11 cellular contexts compared by ENCODE assay signal in genomic region chr14:21505009-21505553, GRCh38. TPM values are rescaled to one million over a fixed set of nuclear protein-coding genes. Genes with fewer than 3 reads are reported as not detected.
A peak's percentile ranks its signal among the peaks of the same experiment; 100 is the strongest.
DNase-seq lines count a peak whose midpoint lies in the region; ATAC-seq and TF ChIP-seq lines count a peak whose summit lies in the region.
"Had no signal": no experiment of that assay in that cellular context is flagged by ENCODE, and none has a peak within 500 bp of the region (broad histone marks: within the 10 kb centered on the region; RNA-seq: fewer than 3 reads in every experiment).

No MANE protein-coding gene starts in this region.

- no peak overlapping the region for H3K27ac ChIP-seq in upper lobe of right lung

- TF ChIP-seq CTCF in upper lobe of right lung (IDR thresholded peaks at IDR 0.05): no peak

- POLR2A ChIA-PET in activated CD4-positive, alpha-beta T cell treated with anti-CD3 and anti-CD28 coated beads, Interleukin-2, amount 10 ng/mL, durations not matched to agents 7 days and 5 days (lab: Charles Lee): interaction anchor here (0.7 kb wide), 1 partner anchor 29 kb away, joined by 3 read pairs; no protein-coding TSS in a partner anchor

- no peaks in the 10 kb centered on the region for H3K9me3 Mint-ChIP-seq in activated CD4-positive, alpha-beta T cell treated with anti-CD3 and anti-CD28 coated beads, Interleukin-2, amount 10 ng/mL, durations not matched to agents 7 days and 5 days

- ATAC-seq in HG02885 (IDR thresholded peaks at IDR 0.05; ENCODE audit: poor library complexity, unreplicated experiment) (peak; percentile 91), upper lobe of right lung (peak; percentile 35)

- intact Hi-C loops in upper lobe of right lung (cut with DNase I): no loop called here

- H3K9me3 ChIP-seq in upper lobe of right lung: no peaks in the 10 kb centered on the region
- H3K9me3 ChIP-seq: HAP-1 had no signal

- H3K4me1 Mint-ChIP-seq in activated CD4-positive, alpha-beta T cell treated with anti-CD3 and anti-CD28 coated beads, Interleukin-2, amount 10 ng/mL, durations not matched to agents 7 days and 5 days: peaks cover 53% of the 10 kb centered on the region

- peak overlapping the region; percentile 51 for H3K4me3 Mint-ChIP-seq in activated CD4-positive, alpha-beta T cell treated with anti-CD3 and anti-CD28 coated beads, Interleukin-2, amount 10 ng/mL, durations not matched to agents 7 days and 5 days

- peak; percentile 36 for DNase-seq in activated naive CD4-positive, alpha-beta T cell treated with Interleukin-2 at 50 U/mL for 16 hours
- no peak for DNase-seq in activated naive CD4-positive, alpha-beta T cell (lab: John Stamatoyannopoulos, UW)
- peak; percentile 34 for DNase-seq in activated CD4-positive, alpha-beta T cell treated with anti-CD3 and anti-CD28 coated beads, Interleukin-2, amount 10 ng/mL, durations not matched to agents 7 days and 5 days
- DNase-seq in upper lobe of right lung (no peak), SHP77 treated with DMSO at 0.1 percent for 48 hours (lab: John Stamatoyannopoulos, UW) (no peak), iPS-NIHi7 (ENCODE audit: extremely low spot score) (no peak)
- DNase-seq in activated effector memory CD4-positive, alpha-beta T cell treated with Interleukin-2 at 50 U/mL for 16 hours: no peak
- DNase-seq: AML-193, NCI-H748 treated with DMSO at 0.1 percent for 48 hours had no signal

- H3K27me3 ChIP-seq in upper lobe of right lung: no peaks in the 10 kb centered on the region

- CTCF ChIA-PET in activated CD4-positive, alpha-beta T cell treated with anti-CD3 and anti-CD28 coated beads, Interleukin-2, amount 10 ng/mL, durations not matched to agents 7 days and 5 days (lab: Charles Lee): interaction anchor here (0.6 kb wide), 1 partner anchor 32 kb away, joined by 3 read pairs; no protein-coding TSS in a partner anchor

- no peak overlapping the region for H3K4me3 ChIP-seq in upper lobe of right lung
- H3K4me3 ChIP-seq: HAP-1 had no signal

- peaks cover 48% of the 10 kb centered on the region for H3K36me3 ChIP-seq in upper lobe of right lung

- peak overlapping the region; percentile 83 for H3K27ac Mint-ChIP-seq in activated CD4-positive, alpha-beta T cell treated with anti-CD3 and anti-CD28 coated beads, Interleukin-2, amount 10 ng/mL, durations not matched to agents 7 days and 5 days

- no peaks in the 10 kb centered on the region for H3K27me3 Mint-ChIP-seq in activated CD4-positive, alpha-beta T cell treated with anti-CD3 and anti-CD28 coated beads, Interleukin-2, amount 10 ng/mL, durations not matched to agents 7 days and 5 days

- H3K4me1 ChIP-seq in upper lobe of right lung: peaks cover 26% of the 10 kb centered on the region

- H3K36me3 Mint-ChIP-seq in activated CD4-positive, alpha-beta T cell treated with anti-CD3 and anti-CD28 coated beads, Interleukin-2, amount 10 ng/mL, durations not matched to agents 7 days and 5 days (ENCODE audit: low read depth): peaks cover 59% of the 10 kb centered on the region

RNA-seq across cellular contexts. Expression of gene METTL3, which starts 6.1 kb away (rescaled TPM):
- total RNA-seq in activated CD4-positive, alpha-beta T cell treated with anti-CD3 and anti-CD28 coated beads, Interleukin-2, amount 10 ng/mL, durations not matched to agents 7 days and 5 days: 10 to 100 TPM; 80.2 to 81.4 TPM
- 48.6 TPM for total RNA-seq in upper lobe of right lung

RNA-seq across cellular contexts. Expression of gene SALL2, which starts 21.1 kb away (rescaled TPM):
- 1 to 10 TPM; 1.9 to 2.2 TPM for total RNA-seq in activated CD4-positive, alpha-beta T cell treated with anti-CD3 and anti-CD28 coated beads, Interleukin-2, amount 10 ng/mL, durations not matched to agents 7 days and 5 days
- total RNA-seq in upper lobe of right lung: 8.1 TPM

RNA-seq across cellular contexts. Expression of gene TOX4, which starts 28.1 kb away (rescaled TPM):
- total RNA-seq in activated CD4-positive, alpha-beta T cell treated with anti-CD3 and anti-CD28 coated beads, Interleukin-2, amount 10 ng/mL, durations not matched to agents 7 days and 5 days: 10 to 100 TPM; 78.0 to 83.1 TPM
- total RNA-seq in upper lobe of right lung: 69.4 TPM

RNA-seq across cellular contexts. Expression of gene RAB2B, which starts 28.3 kb away (rescaled TPM):
- 10 to 100 TPM; 23.3 to 23.8 TPM for total RNA-seq in activated CD4-positive, alpha-beta T cell treated with anti-CD3 and anti-CD28 coated beads, Interleukin-2, amount 10 ng/mL, durations not matched to agents 7 days and 5 days
- 36.9 TPM for total RNA-seq in upper lobe of right lung

RNA-seq across cellular contexts. Expression of gene CHD8, which starts 49.2 kb away (rescaled TPM):
- 100 to 1,000 TPM; 123 to 127 TPM for total RNA-seq in activated CD4-positive, alpha-beta T cell treated with anti-CD3 and anti-CD28 coated beads, Interleukin-2, amount 10 ng/mL, durations not matched to agents 7 days and 5 days
- 72.6 TPM for total RNA-seq in upper lobe of right lung

Comparison
In these comparisons a context has a peak if more than half of its experiments do, and no peak if none do; other contexts are left out.
1. DNase-seq: peak in activated naive CD4-positive, alpha-beta T cell treated with Interleukin-2 at 50 U/mL for 16 hours (single experiment) and activated CD4-positive, alpha-beta T cell treated with anti-CD3 and anti-CD28 coated beads, Interleukin-2, amount 10 ng/mL, durations not matched to agents 7 days and 5 days (single experiment); none in activated naive CD4-positive, alpha-beta T cell (0 of 4), upper lobe of right lung (single experiment), SHP77 treated with DMSO at 0.1 percent for 48 hours (single experiment), activated effector memory CD4-positive, alpha-beta T cell treated with Interleukin-2 at 50 U/mL for 16 hours (single experiment) and iPS-NIHi7 (single experiment).